8 cellular contexts compared by ENCODE assay signal in genomic region chr2:196925768-196926561, GRCh38. TPM values are rescaled to one million over a fixed set of nuclear protein-coding genes. Genes with fewer than 3 reads are reported as not detected.
DNase-seq lines count a peak whose midpoint lies in the region; ATAC-seq and TF ChIP-seq lines count a peak whose summit lies in the region.

No MANE protein-coding gene starts in this region.

- peak overlapping the region; percentile 95 for H3K4me3 Mint-ChIP-seq in activated T-helper 1 cell treated with anti-CD3 and anti-CD28 coated beads, Interleukin-12 subunit alpha, Interleukin-12 subunit beta, Interleukin-2, Interleukin-4 antibody, amounts not matched to agents 30 ng/mL and 10 ng/mL and 1 ng/mL, durations not matched to agents 14 hours and 24 hours and 36 hours

- H3K4me1 ChIP-seq in urinary bladder (ENCODE audit: insufficient read depth) = no peaks in the 10 kb centered on the region

- H3K9me3 Mint-ChIP-seq in activated T-helper 1 cell treated with anti-CD3 and anti-CD28 coated beads, Interleukin-12 subunit alpha, Interleukin-12 subunit beta, Interleukin-2, Interleukin-4 antibody, amounts not matched to agents 30 ng/mL and 10 ng/mL and 1 ng/mL, durations not matched to agents 14 hours and 24 hours and 36 hours = no peaks in the 10 kb centered on the region

- H3K36me3 Mint-ChIP-seq in activated T-helper 1 cell treated with anti-CD3 and anti-CD28 coated beads, Interleukin-12 subunit alpha, Interleukin-12 subunit beta, Interleukin-2, Interleukin-4 antibody, amounts not matched to agents 30 ng/mL and 10 ng/mL and 1 ng/mL, durations not matched to agents 14 hours and 24 hours and 36 hours (ENCODE audit: low read depth) = peaks cover 9% of the 10 kb centered on the region

- H3K36me3 ChIP-seq in neural cell (ENCODE audit: insufficient read depth, low read length) = no peaks in the 10 kb centered on the region
- no peaks in the 10 kb centered on the region for H3K36me3 ChIP-seq in urinary bladder (ENCODE audit: insufficient read depth)

- TF ChIP-seq EP300 in neural cell (conservative IDR thresholded peaks at IDR 0.05; ENCODE audit: poor library complexity, severe bottlenecking) = no peak

- DNase-seq in AG20443 (ENCODE audit: low spot score) (peak; percentile 56), NCI-H460 (ENCODE audit: extremely low read depth, low read depth) (peak; percentile 14), fibroblast of the aortic adventitia (ENCODE audit: low read depth) (peak; percentile 31)
- DNase-seq in activated T-helper 1 cell treated with anti-CD3 and anti-CD28 coated beads, Interleukin-12 subunit alpha, Interleukin-12 subunit beta, Interleukin-2, Interleukin-4 antibody, amounts not matched to agents 30 ng/mL and 10 ng/mL and 1 ng/mL, durations not matched to agents 14 hours and 24 hours and 36 hours (ENCODE audit: low spot score) = peak; percentile 14

- H3K27ac Mint-ChIP-seq in activated T-helper 1 cell treated with anti-CD3 and anti-CD28 coated beads, Interleukin-12 subunit alpha, Interleukin-12 subunit beta, Interleukin-2, Interleukin-4 antibody, amounts not matched to agents 30 ng/mL and 10 ng/mL and 1 ng/mL, durations not matched to agents 14 hours and 24 hours and 36 hours = peak overlapping the region; percentile 99

- H3K9me3 ChIP-seq in neural cell (ENCODE audit: low read length) = no peaks in the 10 kb centered on the region

- TF ChIP-seq RAD21 in neural cell (conservative IDR thresholded peaks at IDR 0.05) = peak; percentile 37

- H3K79me2 ChIP-seq in neural cell (replicated peaks; ENCODE audit: insufficient read depth, low read length) = peaks cover 55% of the 10 kb centered on the region

- ATAC-seq in GM18520 (IDR thresholded peaks at IDR 0.05; ENCODE audit: unreplicated experiment) (peak; percentile 5), HG03045 (IDR thresholded peaks at IDR 0.05; ENCODE audit: unreplicated experiment) (peak; percentile 47)

- H3K4me3 ChIP-seq in fibroblast of the aortic adventitia (ENCODE audit: low read depth, low read length) = peak overlapping the region; percentile 76
- H3K4me3 ChIP-seq in neural cell (ENCODE audit: low read length) = peak overlapping the region; percentile 88
- H3K4me3 ChIP-seq in urinary bladder (ENCODE audit: low read depth, low read length) = peak overlapping the region; percentile 61

- peaks cover 1% of the 10 kb centered on the region for H3K27me3 Mint-ChIP-seq in activated T-helper 1 cell treated with anti-CD3 and anti-CD28 coated beads, Interleukin-12 subunit alpha, Interleukin-12 subunit beta, Interleukin-2, Interleukin-4 antibody, amounts not matched to agents 30 ng/mL and 10 ng/mL and 1 ng/mL, durations not matched to agents 14 hours and 24 hours and 36 hours (ENCODE audit: insufficient read depth)

- no peak for TF ChIP-seq CTCF in fibroblast of the aortic adventitia (IDR thresholded peaks at IDR 0.05; ENCODE audit: insufficient read depth, low read length)
- TF ChIP-seq CTCF in neural cell (IDR thresholded peaks at IDR 0.05; ENCODE audit: poor library complexity, severe bottlenecking) = no peak

- H3K27me3 ChIP-seq in neural cell (ENCODE audit: insufficient read depth, low read depth, low read length) = no peaks in the 10 kb centered on the region

- no peak overlapping the region for H3K4me2 ChIP-seq in neural cell (ENCODE audit: low read length)

- no peaks in the 10 kb centered on the region for H3F3A ChIP-seq in neural cell (ENCODE audit: insufficient read depth, low read length, poor library complexity, severe bottlenecking)

- H3K4me1 Mint-ChIP-seq in activated T-helper 1 cell treated with anti-CD3 and anti-CD28 coated beads, Interleukin-12 subunit alpha, Interleukin-12 subunit beta, Interleukin-2, Interleukin-4 antibody, amounts not matched to agents 30 ng/mL and 10 ng/mL and 1 ng/mL, durations not matched to agents 14 hours and 24 hours and 36 hours (ENCODE audit: low read depth) = peaks cover 53% of the 10 kb centered on the region

- H3K27ac ChIP-seq in neural cell (ENCODE audit: low read length) = peak overlapping the region; percentile 93
- peak overlapping the region; percentile 96 for H3K27ac ChIP-seq in urinary bladder (ENCODE audit: low read depth)

- intact Hi-C loops in activated T-helper 1 cell treated with anti-CD3 and anti-CD28 coated beads, Interleukin-12 subunit alpha, Interleukin-12 subunit beta, Interleukin-2, Interleukin-4 antibody, amounts not matched to agents 30 ng/mL and 10 ng/mL and 1 ng/mL, durations not matched to agents 14 hours and 24 hours and 36 hours (cut with micrococcal nuclease) = loop anchor here (1.0 to 10.0 kb wide), 12 partner anchors 10 to 1269 kb away; partner anchors contain the start of genes ANKRD44, COQ10B, MARS2 and SLC39A10

- under 1% methylated on average over 37 of the region's 37 CpGs for WGBS in urinary bladder

- H3K9ac ChIP-seq in neural cell (ENCODE audit: low read length) = peak overlapping the region; percentile 95

- no peaks in the 10 kb centered on the region for H4K20me1 ChIP-seq in neural cell (ENCODE audit: insufficient read depth)

- H2AFZ ChIP-seq in neural cell (ENCODE audit: low read depth, low read length) = peak overlapping the region; percentile 77

- no peaks in the 10 kb centered on the region for H3K9me2 ChIP-seq in neural cell (ENCODE audit: insufficient read depth, low read length)

TF ChIP-seq in neural cell, 6 proteins besides CTCF, POLR2A, EP300 and RAD21:
- no peak for TF ChIP-seq TAF1 (IDR thresholded peaks at IDR 0.05; ENCODE audit: low read depth)
- TF ChIP-seq POLR2AphosphoS5 (IDR thresholded peaks at IDR 0.05) = peak; percentile 25

RNA-seq across cellular contexts. Expression of gene PGAP1, which starts 0.5 kb away (rescaled TPM):
- total RNA-seq in NCI-H460 (2014; rRNA removed; shearing (Covaris generic)) = 11.1 and 13.9 TPM in 2 replicates
- 11.6 and 20.8 TPM in 2 replicates for polyA plus RNA-seq in NCI-H460 (2014; cell fraction: nucleus; rRNA removed)
- 30.1 TPM in 2 replicates for total RNA-seq in activated T-helper 1 cell treated with anti-CD3 and anti-CD28 coated beads, Interleukin-12 subunit alpha, Interleukin-12 subunit beta, Interleukin-2, Interleukin-4 antibody, amounts not matched to agents 30 ng/mL and 10 ng/mL and 1 ng/mL, durations not matched to agents 14 hours and 24 hours and 36 hours
- 10.3 and 14.7 TPM in 2 replicates for total RNA-seq in fibroblast of the aortic adventitia (ENCODE audit: low replicate concordance)
- polyA plus RNA-seq in neural cell = 54.8 and 63.3 TPM in 2 replicates
- polyA minus RNA-seq in neural cell = 172 and 213 TPM in 2 replicates
- total RNA-seq in urinary bladder = 72.5 TPM
- 3.2 TPM for polyA plus RNA-seq in urinary bladder

Comparison
In these comparisons a context has a peak if more than half of its experiments do, and no peak if none do; other contexts are left out.
1. Peak in every context shown above with its lines: DNase-seq, ATAC-seq, H3K4me3 ChIP-seq and H3K27ac ChIP-seq.